ENCODE assay signal across 8 cellular contexts in the genomic region with DNA sequence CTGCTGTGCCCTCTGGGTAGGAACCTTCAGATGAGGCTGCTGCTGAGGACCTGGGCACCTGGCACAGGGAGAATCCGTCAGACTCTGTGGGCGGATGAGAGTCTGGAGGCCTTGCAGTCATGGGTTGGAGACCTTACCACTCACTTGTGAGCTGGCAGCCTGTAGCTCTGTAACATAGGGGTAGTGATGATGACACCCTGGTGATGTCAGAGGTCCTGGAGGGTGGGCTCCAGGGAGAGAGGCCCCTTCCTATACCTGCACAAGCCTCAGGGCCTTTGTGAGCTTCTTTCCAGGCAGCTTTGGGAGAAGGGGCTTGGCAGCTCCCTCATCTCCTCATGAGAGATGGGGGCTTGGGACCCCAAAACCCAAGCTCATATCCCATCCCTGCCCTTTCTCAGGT. TPM values are rescaled to one million over a fixed set of nuclear protein-coding genes. Genes with fewer than 3 reads are reported as not detected.
DNase-seq lines count a peak whose midpoint lies in the region; ATAC-seq and TF ChIP-seq lines count a peak whose summit lies in the region.
"Had no signal": no experiment of that assay in that cellular context is flagged by ENCODE, and none has a peak within 500 bp of the region (broad histone marks: within the 10 kb centered on the region; RNA-seq: fewer than 3 reads in every experiment).

No MANE protein-coding gene starts in this region.

- H3F3A ChIP-seq in MM.1S (ENCODE audit: insufficient read depth, low read length), result peaks cover 29% of the 10 kb centered on the region

- CTCF ChIA-PET in MCF 10A (lab: Yijun Ruan, JAX), result no interaction called here

- ATAC-seq in HG02571 (IDR thresholded peaks at IDR 0.05; ENCODE audit: unreplicated experiment) (no peak), HG03025 (IDR thresholded peaks at IDR 0.05; ENCODE audit: low FRiP score, unreplicated experiment) (no peak)

- H3K4me1 ChIP-seq in MM.1S (ENCODE audit: low read length) (peaks cover 14% of the 10 kb centered on the region), parathyroid adenoma (peaks cover 21% of the 10 kb centered on the region)

- TF ChIP-seq CTCF in MM.1S (IDR thresholded peaks at IDR 0.05; ENCODE audit: low read length) (no peak), MCF 10A (IDR thresholded peaks at IDR 0.05; ENCODE audit: unreplicated experiment) (no peak), parathyroid adenoma (IDR thresholded peaks at IDR 0.05) (no peak)

- H3K4me3 ChIP-seq in MM.1S (ENCODE audit: low read length) (no peak overlapping the region), parathyroid adenoma (ENCODE audit: low read depth, low read length) (peak overlapping the region; percentile 92)

- H3K27ac ChIP-seq in MM.1S (ENCODE audit: low read length) (peak overlapping the region; percentile 72; the same call in 1 of the 2 replicates), parathyroid adenoma (peak overlapping the region; percentile 97)

- H3K4me3 Mint-ChIP-seq in MCF 10A (ENCODE audit: unreplicated experiment), result peak overlapping the region; percentile 82

- POLR2A ChIA-PET in MCF 10A (lab: Yijun Ruan, JAX), result interaction anchor here (0.6 to 1.2 kb wide), 2 partner anchors 53 to 1809 kb away, joined by 3 to 4 read pairs; a partner anchor contains a TSS

- no peaks in the 10 kb centered on the region for H3K9me3 Mint-ChIP-seq in MCF 10A (ENCODE audit: unreplicated experiment)

- no peaks in the 10 kb centered on the region for H3K27me3 Mint-ChIP-seq in MCF 10A (ENCODE audit: insufficient read depth, unreplicated experiment)

- H3K27me3 ChIP-seq in MM.1S (replicated peaks; ENCODE audit: insufficient read depth, low read length) (no peaks in the 10 kb centered on the region), parathyroid adenoma (ENCODE audit: control insufficient read depth, insufficient read depth, low read length) (no peaks in the 10 kb centered on the region)

- peaks cover 26% of the 10 kb centered on the region for H3K36me3 Mint-ChIP-seq in MCF 10A (ENCODE audit: insufficient read depth, unreplicated experiment)

- H3K9ac ChIP-seq in MM.1S (ENCODE audit: low read length), result peak overlapping the region; percentile 75; the same call in 1 of the 2 replicates
- H3K9ac ChIP-seq in parathyroid adenoma, result no peak overlapping the region

- H3K27ac Mint-ChIP-seq in MCF 10A (ENCODE audit: low read depth, unreplicated experiment), result peak overlapping the region; percentile 31

- H2AFZ ChIP-seq in MM.1S (ENCODE audit: low read length) (no peak overlapping the region), parathyroid adenoma (no peak overlapping the region)

- H3K36me3 ChIP-seq in MM.1S (replicated peaks; ENCODE audit: insufficient read depth, low read length) (no peaks in the 10 kb centered on the region), parathyroid adenoma (ENCODE audit: control insufficient read depth, insufficient read depth, low read length) (no peaks in the 10 kb centered on the region)

- BruUV-seq in MCF 10A (replicated peaks; lab: Mats Ljungman, UMichigan), result no TSS peak

- H3K9me3 ChIP-seq in MM.1S (replicated peaks; ENCODE audit: insufficient read depth, low read length) (no peaks in the 10 kb centered on the region), parathyroid adenoma (ENCODE audit: control insufficient read depth, low read length) (no peaks in the 10 kb centered on the region)

- H3K4me2 ChIP-seq in MM.1S (ENCODE audit: low read depth, low read length) (peak overlapping the region; percentile 77), parathyroid adenoma (ENCODE audit: low read length) (peak overlapping the region; percentile 97)

- H3K9me2 ChIP-seq in MM.1S (replicated peaks; ENCODE audit: insufficient read depth, low read length), result no peaks in the 10 kb centered on the region

- peaks cover 27% of the 10 kb centered on the region for H3K79me2 ChIP-seq in MM.1S (ENCODE audit: low read length)
- peaks cover 30% of the 10 kb centered on the region for H3K79me2 ChIP-seq in parathyroid adenoma

- DNase-seq in MM.1S (no peak), MCF 10A (ENCODE audit: unreplicated experiment) (no peak), T-helper 9 cell (no peak)
- DNase-seq: Kasumi-1, SHP77 had no signal

- intact Hi-C loops in MCF 10A (cut with micrococcal nuclease), result no loop called here

- H3K4me1 Mint-ChIP-seq in MCF 10A (ENCODE audit: insufficient read depth, unreplicated experiment), result peaks cover 11% of the 10 kb centered on the region

- peaks cover under 1% of the 10 kb centered on the region; the same call in 1 of the 2 replicates for H4K20me1 ChIP-seq in MM.1S (ENCODE audit: insufficient read depth, low read length)

RNA-seq across cellular contexts. Expression of a gene that starts 1.6 kb away (rescaled TPM):
- 12.1 and 14.1 TPM in 2 replicates for total RNA-seq in MCF 10A (2022)

RNA-seq across cellular contexts. Expression of a gene that starts 3.6 kb away (rescaled TPM):
- 564 and 601 TPM in 2 replicates for total RNA-seq in MCF 10A (2022)

RNA-seq across cellular contexts. Expression of a gene that starts 36.7 kb away (rescaled TPM):
- total RNA-seq in MCF 10A (2022), result 16.4 and 17.4 TPM in 2 replicates

RNA-seq across cellular contexts. Expression of a gene that starts 52.7 kb away (rescaled TPM):
- total RNA-seq in MCF 10A (2022), result 32.5 and 35.3 TPM in 2 replicates

RNA-seq across cellular contexts. Expression of a gene that starts 53.0 kb away (rescaled TPM):
- 10.9 and 16.8 TPM in 2 replicates for total RNA-seq in MCF 10A (2022)
